In genomic region chrX:73765776-73766465, GRCh38 we compare ENCODE assay signal across 25 cellular contexts.
DNase-seq lines count a peak whose midpoint lies in the region; ATAC-seq and TF ChIP-seq lines count a peak whose summit lies in the region.
"Had no signal": no experiment of that assay in that cellular context is flagged by ENCODE, and none has a peak within 500 bp of the region (broad histone marks: within the 10 kb centered on the region; RNA-seq: fewer than 3 reads in every experiment).

No MANE protein-coding gene starts in this region.

- no peaks in the 10 kb centered on the region for H3K9me3 ChIP-seq in Karpas-422 (ENCODE audit: low read length)
- H3K9me3 ChIP-seq: A549, BE2C, esophagus muscularis mucosa, prostate gland, upper lobe of right lung had no signal

- no peaks in the 10 kb centered on the region for H3K9me2 ChIP-seq in Karpas-422 (replicated peaks; ENCODE audit: insufficient read depth, low read length)

- DNase-seq in NCI-H2081 (lab: John Stamatoyannopoulos, UW) (peak; percentile 2 to 9), NCI-H2081 treated with DMSO at 0.1 percent for 48 hours (lab: John Stamatoyannopoulos, UW) (no peak), Karpas-422 (peak; percentile 94), NCI-H524 (lab: John Stamatoyannopoulos, UW) (peak; percentile 74 to 90), SHP77 treated with DMSO at 0.1 percent for 48 hours (lab: John Stamatoyannopoulos, UW) (peak; percentile 17), left lobe of liver (ENCODE audit: low spot score) (no peak), erythroblast (lab: John Stamatoyannopoulos, UW) (no peak), SW480 (ENCODE audit: low spot score) (no peak)
- DNase-seq: activated CD4-positive, alpha-beta T cell treated with anti-CD3 and anti-CD28 coated beads, Interleukin-2, amount 50 U/mL, for 1 hour; anterior cingulate cortex; BE2C; cortex of kidney; mesendoderm; NCI-H1694 treated with DMSO at 0.1 percent for 48 hours; NCI-H510A treated with DMSO at 0.1 percent for 48 hours; OCI-M1; T1000; upper lobe of right lung had no signal

- H3K79me2 ChIP-seq in Karpas-422 (ENCODE audit: low read length) = no peaks in the 10 kb centered on the region

- TF ChIP-seq POLR2A in erythroblast (IDR thresholded peaks at IDR 0.05; ENCODE audit: low read length) = no peak

- no peaks in the 10 kb centered on the region; the same call in 1 of the 2 replicates for H4K20me1 ChIP-seq in Karpas-422 (ENCODE audit: insufficient read depth, low read depth, low read length)

- no peak overlapping the region for H2AFZ ChIP-seq in Karpas-422 (ENCODE audit: low read length)

- peak overlapping the region; percentile 88 for H3K4me2 ChIP-seq in Karpas-422 (ENCODE audit: low read depth, low read length, poor library complexity, severe bottlenecking)
- H3K4me2 ChIP-seq: A549 had no signal

- no peaks in the 10 kb centered on the region for H3K27me3 ChIP-seq in Karpas-422 (ENCODE audit: low read length)
- H3K27me3 ChIP-seq: BE2C, cardiac muscle cell, esophagus muscularis mucosa, upper lobe of right lung had no signal

- ATAC-seq in left lobe of liver = no peak
- ATAC-seq: A549; activated naive CD4-positive, alpha-beta T cell treated with anti-CD3 and anti-CD28 coated beads, Interleukin-2, amount 50 U/mL, for 72 hours; left colon; upper lobe of right lung; WTC11 had no signal

- H3K36me3 ChIP-seq in Karpas-422 (ENCODE audit: insufficient read depth, low read length) = no peaks in the 10 kb centered on the region
- H3K36me3 ChIP-seq: BE2C, cardiac muscle cell, esophagus muscularis mucosa, prostate gland, upper lobe of right lung had no signal

- H3K4me3 ChIP-seq in Karpas-422 (ENCODE audit: low read length) = peak overlapping the region; percentile 64
- H3K4me3 ChIP-seq: A549, cardiac muscle cell, esophagus muscularis mucosa, prostate gland, upper lobe of right lung had no signal

- peaks cover 37% of the 10 kb centered on the region for H3K4me1 ChIP-seq in Karpas-422 (ENCODE audit: low read length)
- H3K4me1 ChIP-seq: A549, BE2C, esophagus muscularis mucosa, prostate gland, upper lobe of right lung had no signal

- peak overlapping the region; percentile 99 for H3K27ac ChIP-seq in Karpas-422 (ENCODE audit: low read length)
- H3K27ac ChIP-seq: A549, cardiac muscle cell, esophagus muscularis mucosa, prostate gland, upper lobe of right lung had no signal

- peak overlapping the region; percentile 79 for H3K9ac ChIP-seq in Karpas-422 (ENCODE audit: low read length)

Comparison
In these comparisons a context has a peak if more than half of its experiments do, and no peak if none do; other contexts are left out.
1. DNase-seq: peak in NCI-H2081 (2 of 2), Karpas-422 (single experiment), NCI-H524 (2 of 2) and SHP77 treated with DMSO at 0.1 percent for 48 hours (single experiment); none in NCI-H2081 treated with DMSO at 0.1 percent for 48 hours (single experiment), left lobe of liver (single experiment), erythroblast (0 of 2) and SW480 (single experiment).